1 cellular context compared by ENCODE assay signal in the genomic region with DNA sequence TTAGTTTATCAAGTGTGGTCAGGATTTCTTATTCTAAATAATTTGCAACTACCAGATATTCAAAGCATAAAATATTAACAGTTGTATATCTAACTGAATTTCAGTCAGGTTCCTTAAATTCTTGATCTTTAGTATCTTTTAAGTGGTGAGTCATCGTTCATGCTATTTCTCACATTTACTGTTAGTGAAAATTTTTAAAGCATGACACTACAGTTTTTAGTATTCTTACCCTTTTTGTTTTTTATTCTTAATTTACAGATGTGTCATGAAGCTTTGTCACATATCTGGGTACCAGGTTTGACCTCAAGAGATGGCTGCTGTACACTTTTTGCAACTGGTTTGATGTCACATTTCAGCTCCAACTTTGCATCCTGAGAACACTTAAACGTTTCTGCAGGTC.
TF ChIP-seq lines count a peak whose summit lies in the region.

No MANE protein-coding gene starts in this region.

TF ChIP-seq in WTC11, 78 proteins besides CTCF, POLR2A, EP300 and RAD21 (continued from another document):
- no peak for TF ChIP-seq ZNF416 (CRISPR knock-in tag; IDR thresholded peaks at IDR 0.05)
- TF ChIP-seq JAZF1 (CRISPR knock-in tag; IDR thresholded peaks at IDR 0.05), result no peak
- no peak for TF ChIP-seq GABPB1 (CRISPR knock-in tag; IDR thresholded peaks at IDR 0.05)
- TF ChIP-seq IRF2 (CRISPR knock-in tag; IDR thresholded peaks at IDR 0.05; ENCODE audit: borderline replicate concordance, low read depth), result no peak
TF ChIP-seq in WTC11: peak in this region for 0.
